Comparison of ENCODE assay signal across 8 cellular contexts in genomic region chr14:72893636-72894322, GRCh38. TPM values are rescaled to one million over a fixed set of nuclear protein-coding genes. Genes with fewer than 3 reads are reported as not detected.
A peak's percentile ranks its signal among the peaks of the same experiment; 100 is the strongest.
DNase-seq lines count a peak whose midpoint lies in the region; ATAC-seq and TF ChIP-seq lines count a peak whose summit lies in the region.

DPF3 (minus strand) TSS chr14:72894101; CDS start chr14:72894088, 13 bp downstream.

- H3K9me3 ChIP-seq in HAP-1 = no peaks in the 10 kb centered on the region

- TF ChIP-seq CTCF in fibroblast of villous mesenchyme (IDR thresholded peaks at IDR 0.05; ENCODE audit: insufficient read depth, low read depth, low read length) (no peak), nephron progenitor cell (IDR thresholded peaks at IDR 0.05) (no peak)

- no peaks in the 10 kb centered on the region for H3K36me3 ChIP-seq in HAP-1 (replicated peaks)

- H3K4me3 Mint-ChIP-seq in nephron progenitor cell = peak within 1 kb of the TSS; percentile 98

- ATAC-seq in stimulated activated naive CD8-positive, alpha-beta T cell treated with anti-CD3 and anti-CD28 coated beads, Interleukin-15, Interleukin-2, amounts not matched to agents 100 U/mL and 50 U/mL, for 24 hours = peak; percentile 99

- H3K27ac Mint-ChIP-seq in nephron progenitor cell = peak within 1 kb of the TSS; percentile 36

- H3K27me3 Mint-ChIP-seq in nephron progenitor cell (ENCODE audit: low read depth, poor library complexity) = peaks cover 7% of the 10 kb centered on the region

- in situ Hi-C loops in HAP-1 (cut with MboI; ENCODE audit: low sequenced_read_pairs) = no loop called here

- no peaks in the 10 kb centered on the region for H3K36me3 Mint-ChIP-seq in nephron progenitor cell (ENCODE audit: low read depth)

- peaks cover 59% of the 10 kb centered on the region for H3K4me1 Mint-ChIP-seq in nephron progenitor cell

- peaks cover 11% of the 10 kb centered on the region for H3K4me1 ChIP-seq in HAP-1

- H3K27me3 ChIP-seq in HAP-1 (ENCODE audit: low read depth) = no peaks in the 10 kb centered on the region

- DNase-seq in Daoy (ENCODE audit: low read depth) (peak; percentile 99), HAP-1 (ENCODE audit: low spot score in 2 of 2) (peak; percentile 99), M059J (ENCODE audit: low read depth) (peak; percentile 97), SHP77 (lab: John Stamatoyannopoulos, UW) (peak; percentile 93 to 95), fibroblast of villous mesenchyme (ENCODE audit: low read depth) (peak; percentile 95), nephron progenitor cell (peak; percentile 98)
- peak; percentile 98 for DNase-seq in activated effector memory CD4-positive, alpha-beta T cell treated with anti-CD3 and anti-CD28 coated beads, Interleukin-2, amount 50 U/mL, for 16 hours
- DNase-seq in stimulated activated naive CD8-positive, alpha-beta T cell treated with anti-CD3 and anti-CD28 coated beads, Interleukin-15, Interleukin-2, amounts not matched to agents 100 U/mL and 50 U/mL, for 24 hours = peak; percentile 94

- H3K4me3 ChIP-seq in HAP-1 = peak within 1 kb of the TSS; percentile 80
- peak within 1 kb of the TSS; percentile 74 for H3K4me3 ChIP-seq in fibroblast of villous mesenchyme (ENCODE audit: low read depth, low read length)

- H3K9me3 Mint-ChIP-seq in nephron progenitor cell = no peaks in the 10 kb centered on the region

RNA-seq across cellular contexts. Expression of gene DPF3, which starts in this region (rescaled TPM):
- total RNA-seq in Daoy (2014; rRNA removed; shearing (Covaris generic)) = 5.0 and 6.4 TPM in 2 replicates
- total RNA-seq in M059J (2014; rRNA removed; shearing (Covaris generic)) = 5.4 and 8.3 TPM in 2 replicates
- total RNA-seq in fibroblast of villous mesenchyme = 6.8 and 10.4 TPM in 2 replicates

Comparison
In these comparisons a context has a peak if more than half of its experiments do, and no peak if none do; other contexts are left out.
1. Peak in every context shown above with its lines: DNase-seq, ATAC-seq and H3K4me3 ChIP-seq.